In the genomic region with DNA sequence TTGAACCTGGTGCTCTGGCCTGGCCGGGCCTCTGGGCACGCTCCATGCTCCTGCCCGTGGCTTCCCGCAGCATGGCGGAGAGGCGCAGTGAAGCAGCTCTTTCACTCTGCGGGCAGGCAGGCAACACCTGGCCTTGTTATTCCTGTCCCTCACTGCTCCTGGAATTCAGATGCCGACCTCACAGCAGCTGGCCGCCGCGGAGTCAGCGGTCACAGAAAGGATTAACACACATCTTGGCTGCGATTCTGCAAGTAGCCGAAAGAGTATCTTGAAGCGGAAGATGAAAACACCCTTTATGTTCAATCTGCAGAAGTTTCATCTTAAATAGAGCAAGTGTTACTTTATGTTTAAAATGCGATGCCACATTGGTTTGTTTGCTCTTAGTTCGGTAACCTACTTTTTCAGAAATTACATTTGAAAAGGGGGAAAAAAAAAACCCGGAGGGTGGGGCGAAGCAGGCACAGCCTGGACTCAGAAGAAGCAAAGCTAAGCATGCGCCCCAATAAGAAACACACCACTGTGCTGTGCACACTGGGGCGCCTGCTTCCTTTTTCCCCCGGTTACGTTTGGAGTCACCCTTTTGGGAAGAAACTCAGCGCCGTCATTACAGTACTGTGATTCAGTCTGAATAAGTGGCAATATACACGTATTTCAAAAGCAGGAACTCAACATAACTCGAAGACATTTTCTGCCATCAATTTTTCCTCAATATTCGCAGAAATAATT, we compare ENCODE assay signal across 13 cellular contexts. TPM values are rescaled to one million over a fixed set of nuclear protein-coding genes. Genes with fewer than 3 reads are reported as not detected.
DNase-seq lines count a peak whose midpoint lies in the region; ATAC-seq and TF ChIP-seq lines count a peak whose summit lies in the region.
"Had no signal": no experiment of that assay in that cellular context is flagged by ENCODE, and none has a peak within 500 bp of the region (broad histone marks: within the 10 kb centered on the region; RNA-seq: fewer than 3 reads in every experiment).

No MANE protein-coding gene starts in this region.

- in situ Hi-C loops in GM13976 (cut with MboI; ENCODE audit: low sequenced_read_pairs, unreplicated experiment), result no loop called here

- no peak overlapping the region for H3K4me3 ChIP-seq in fibroblast of mammary gland (ENCODE audit: control insufficient read depth, low read depth, low read length)
- H3K4me3 ChIP-seq: GM12878, left lung had no signal

- peaks cover 22% of the 10 kb centered on the region for H3K4me1 Mint-ChIP-seq in nephron
- H3K4me1 Mint-ChIP-seq in natural killer cell treated with Interleukin-12 subunit alpha and Interleukin-12 subunit beta and Interleukin-15 and Interleukin-18, amount 100 ng/mL, for 72 hours (ENCODE audit: low read depth in 2 of 2), result no peaks in the 10 kb centered on the region

- no peak for TF ChIP-seq CTCF in fibroblast of mammary gland (conservative IDR thresholded peaks at IDR 0.05; ENCODE audit: control insufficient read depth, insufficient read depth, low read depth, low read length)
- no peak for TF ChIP-seq CTCF in nephron (IDR thresholded peaks at IDR 0.05; ENCODE audit: unreplicated experiment in 3 of 3)
- TF ChIP-seq CTCF in GM13976 (IDR thresholded peaks at IDR 0.05; ENCODE audit: borderline replicate concordance, control extremely low read depth, extremely low read depth, insufficient read depth, missing control alignments), result no peak

- H3K9me3 Mint-ChIP-seq in nephron, result no peaks in the 10 kb centered on the region
- H3K9me3 Mint-ChIP-seq in natural killer cell treated with Interleukin-12 subunit alpha and Interleukin-12 subunit beta and Interleukin-15 and Interleukin-18, amount 100 ng/mL, for 72 hours, result no peaks in the 10 kb centered on the region

- H3K4me3 Mint-ChIP-seq in nephron, result peak overlapping the region; percentile 20 to 72 (median 63)
- H3K4me3 Mint-ChIP-seq in natural killer cell treated with Interleukin-12 subunit alpha and Interleukin-12 subunit beta and Interleukin-15 and Interleukin-18, amount 100 ng/mL, for 72 hours, result no peak overlapping the region

- H3K27ac Mint-ChIP-seq in nephron, result no peak overlapping the region
- H3K27ac Mint-ChIP-seq in natural killer cell treated with Interleukin-12 subunit alpha and Interleukin-12 subunit beta and Interleukin-15 and Interleukin-18, amount 100 ng/mL, for 72 hours, result no peak overlapping the region

- DNase-seq in AG08396 (ENCODE audit: low spot score) (peak; percentile 49), NCI-H82 treated with DMSO at 0.1 percent for 48 hours (lab: John Stamatoyannopoulos, UW; ENCODE audit: unreplicated experiment) (peak; percentile 38), fibroblast of mammary gland (ENCODE audit: low read depth) (peak; percentile 10), GM13976 (ENCODE audit: low spot score) (no peak), NCI-H446 (lab: John Stamatoyannopoulos, UW) (no peak)
- no peak for DNase-seq in natural killer cell treated with Interleukin-12 subunit alpha and Interleukin-12 subunit beta and Interleukin-15 and Interleukin-18, amount 100 ng/mL, for 72 hours (ENCODE audit: low spot score)
- DNase-seq: activated naive CD4-positive, alpha-beta T cell; DMS53; left lung; NCI-H2171 treated with DMSO at 0.1 percent for 48 hours had no signal

- peaks cover 8% of the 10 kb centered on the region for H3K27me3 Mint-ChIP-seq in nephron (ENCODE audit: low read depth)
- H3K27me3 Mint-ChIP-seq in natural killer cell treated with Interleukin-12 subunit alpha and Interleukin-12 subunit beta and Interleukin-15 and Interleukin-18, amount 100 ng/mL, for 72 hours, result peaks cover 10 to 15% of the 10 kb centered on the region in 2 donors

- no peak for ATAC-seq in natural killer cell treated with Interleukin-12 subunit alpha and Interleukin-12 subunit beta and Interleukin-15 and Interleukin-18, amount 100 ng/mL, for 72 hours
- ATAC-seq in HG03108 (IDR thresholded peaks at IDR 0.05; ENCODE audit: unreplicated experiment), result no peak
- ATAC-seq: GM12878 had no signal

- no peaks in the 10 kb centered on the region for H3K36me3 Mint-ChIP-seq in nephron (ENCODE audit: low read depth)
- H3K36me3 Mint-ChIP-seq in natural killer cell treated with Interleukin-12 subunit alpha and Interleukin-12 subunit beta and Interleukin-15 and Interleukin-18, amount 100 ng/mL, for 72 hours, result no peaks in the 10 kb centered on the region

RNA-seq across cellular contexts. Expression of a gene that starts 42.3 kb away (rescaled TPM):
- 10 to 100 TPM; 40.3 to 48.6 TPM for total RNA-seq in natural killer cell treated with Interleukin-12 subunit alpha and Interleukin-12 subunit beta and Interleukin-15 and Interleukin-18, amount 100 ng/mL, for 72 hours

Comparison
In these comparisons a context has a peak if more than half of its experiments do, and no peak if none do; other contexts are left out.
1. DNase-seq: peak in AG08396 (single experiment), NCI-H82 treated with DMSO at 0.1 percent for 48 hours (single experiment) and fibroblast of mammary gland (single experiment); none in GM13976 (single experiment), NCI-H446 (0 of 2) and natural killer cell treated with Interleukin-12 subunit alpha and Interleukin-12 subunit beta and Interleukin-15 and Interleukin-18, amount 100 ng/mL, for 72 hours (single experiment).